In the genomic region with DNA sequence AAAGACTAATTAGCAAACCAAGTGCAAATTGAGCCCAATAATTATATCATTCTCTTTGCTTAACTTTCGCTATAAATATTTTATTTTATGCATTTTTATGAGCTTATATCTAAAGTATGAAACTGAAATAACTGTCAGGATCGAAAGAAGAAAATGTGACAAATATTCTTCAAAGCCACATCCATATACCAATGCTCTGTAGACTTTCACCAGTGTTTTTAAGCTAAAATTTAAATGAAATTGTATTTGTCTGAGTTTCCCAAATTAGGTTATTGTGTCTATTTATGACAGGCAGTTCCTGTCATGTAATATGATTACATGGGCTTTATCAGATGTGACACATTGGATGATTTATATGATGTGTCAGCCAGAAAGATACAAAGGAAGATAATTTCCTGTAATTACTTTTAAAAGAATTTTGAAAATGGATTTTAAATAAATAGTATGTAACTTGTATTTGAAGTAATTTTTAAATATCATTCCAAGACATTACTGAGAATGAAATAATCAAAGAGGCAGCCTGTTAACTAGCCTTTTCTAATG, we compare ENCODE assay signal across 1 cellular context.
TF ChIP-seq lines count a peak whose summit lies in the region.

No MANE protein-coding gene starts in this region.

TF ChIP-seq in SK-N-SH treated with all-trans-retinoic acid at 6 μM for 48 hours, 23 proteins besides CTCF, POLR2A, EP300 and RAD21 (continued from another document):
- no peak for TF ChIP-seq TSHZ2 (CRISPR knock-in tag; IDR thresholded peaks at IDR 0.05)
- TF ChIP-seq TCF4 (CRISPR knock-in tag; IDR thresholded peaks at IDR 0.05; ENCODE audit: borderline replicate concordance): no peak; the same call in 1 of the 2 replicates
- no peak; the same call in 1 of the 2 replicates for TF ChIP-seq RARB (CRISPR knock-in tag; IDR thresholded peaks at IDR 0.05)
- TF ChIP-seq ZFP30 (CRISPR knock-in tag; IDR thresholded peaks at IDR 0.05): no peak
- peak; percentile 99 for TF ChIP-seq ISL1 (CRISPR knock-in tag; IDR thresholded peaks at IDR 0.05)
- TF ChIP-seq ZNF8 (CRISPR knock-in tag; IDR thresholded peaks at IDR 0.05): peak; percentile 66; the same call in 1 of the 2 replicates
- peak; percentile 97 for TF ChIP-seq CREB5 (CRISPR knock-in tag; IDR thresholded peaks at IDR 0.05; ENCODE audit: low read depth)
- TF ChIP-seq, protein P1, sequence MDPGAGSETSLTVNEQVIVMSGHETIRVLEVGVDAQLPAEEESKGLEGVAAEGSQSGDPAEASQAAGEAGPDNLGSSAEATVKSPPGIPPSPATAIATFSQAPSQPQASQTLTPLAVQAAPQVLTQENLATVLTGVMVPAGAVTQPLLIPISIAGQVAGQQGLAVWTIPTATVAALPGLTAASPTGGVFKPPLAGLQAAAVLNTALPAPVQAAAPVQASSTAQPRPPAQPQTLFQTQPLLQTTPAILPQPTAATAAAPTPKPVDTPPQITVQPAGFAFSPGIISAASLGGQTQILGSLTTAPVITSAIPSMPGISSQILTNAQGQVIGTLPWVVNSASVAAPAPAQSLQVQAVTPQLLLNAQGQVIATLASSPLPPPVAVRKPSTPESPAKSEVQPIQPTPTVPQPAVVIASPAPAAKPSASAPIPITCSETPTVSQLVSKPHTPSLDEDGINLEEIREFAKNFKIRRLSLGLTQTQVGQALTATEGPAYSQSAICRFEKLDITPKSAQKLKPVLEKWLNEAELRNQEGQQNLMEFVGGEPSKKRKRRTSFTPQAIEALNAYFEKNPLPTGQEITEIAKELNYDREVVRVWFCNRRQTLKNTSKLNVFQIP (CRISPR knock-in tag; IDR thresholded peaks at IDR 0.05; ENCODE audit: borderline replicate concordance, low read depth): no peak
- TF ChIP-seq ZC3H10 (CRISPR knock-in tag; IDR thresholded peaks at IDR 0.05): peak; percentile 92
- no peak for TF ChIP-seq ARNTL (CRISPR knock-in tag; IDR thresholded peaks at IDR 0.05; ENCODE audit: borderline replicate concordance, low read depth)
- no peak for TF ChIP-seq OSR1 (CRISPR knock-in tag; IDR thresholded peaks at IDR 0.05)
